1 cellular context compared by ENCODE assay signal in genomic region chr1:26743426-26744059, GRCh38.
TF ChIP-seq lines count a peak whose summit lies in the region.

No MANE protein-coding gene starts in this region.

TF ChIP-seq in K562, 482 proteins besides CTCF, POLR2A, EP300 and RAD21 (continued from another document):
- no peak for TF ChIP-seq TSHZ1 (CRISPR knock-in tag; IDR thresholded peaks at IDR 0.05)
- TF ChIP-seq BCOR (IDR thresholded peaks at IDR 0.05), result 0 out of 2 replicates have a peak, but pooled peaks have one; percentile 7
